In genomic region chr13:36124236-36124822, GRCh38 we compare ENCODE assay signal across 11 cellular contexts. TPM values are rescaled to one million over a fixed set of nuclear protein-coding genes. Genes with fewer than 3 reads are reported as not detected.
DNase-seq lines count a peak whose midpoint lies in the region; ATAC-seq and TF ChIP-seq lines count a peak whose summit lies in the region.
"Had no signal": no experiment of that assay in that cellular context is flagged by ENCODE, and none has a peak within 500 bp of the region (broad histone marks: within the 10 kb centered on the region; RNA-seq: fewer than 3 reads in every experiment).

No MANE protein-coding gene starts in this region.

- DNase-seq in GM03348 (ENCODE audit: low spot score) (peak; percentile 26), glomerular endothelial cell (ENCODE audit: extremely low read depth, low read depth, low spot score) (peak; percentile 52), skeletal muscle cell (ENCODE audit: low read depth) (peak; percentile 31), ascending aorta (ENCODE audit: low spot score in 2 of 2) (no peak)
- DNase-seq in activated naive CD4-positive, alpha-beta T cell treated with anti-CD3 and anti-CD28 coated beads, Interleukin-2, amount 50 U/mL, for 16 hours = no peak
- DNase-seq: activated CD4-positive, alpha-beta T cell treated with anti-CD3 and anti-CD28 coated beads, Interleukin-2, amount 10 ng/mL, durations not matched to agents 24 days and 14 days; NCI-H1694; T-helper 1 cell had no signal

- H3K4me1 ChIP-seq in ascending aorta = no peaks in the 10 kb centered on the region

- no peaks in the 10 kb centered on the region for H3K36me3 ChIP-seq in ascending aorta

- H3K27ac ChIP-seq in VCaP (peak overlapping the region; percentile 50; the same call in 1 of the 2 replicates), ascending aorta (no peak overlapping the region)

- H3K9me3 ChIP-seq in ascending aorta = no peaks in the 10 kb centered on the region

- intact Hi-C loops in ascending aorta (cut with DNase I) = no loop called here

- TF ChIP-seq CTCF in VCaP (conservative IDR thresholded peaks at IDR 0.05) (no peak), ascending aorta (IDR thresholded peaks at IDR 0.05) (no peak)

- H3K4me3 ChIP-seq in skeletal muscle cell (ENCODE audit: low read depth, low read length) (no peak overlapping the region), ascending aorta (no peak overlapping the region)

- no peaks in the 10 kb centered on the region for H3K27me3 ChIP-seq in ascending aorta

- ATAC-seq in HG03342 (IDR thresholded peaks at IDR 0.05; ENCODE audit: unreplicated experiment) = no peak
- ATAC-seq: activated T-helper 17 cell treated with anti-CD3 and anti-CD28 coated beads, Interleukin-2, amount 50 U/mL, for 72 hours had no signal

RNA-seq across cellular contexts. Expression of gene DCLK1, which starts 6.9 kb away (rescaled TPM):
- 2.2 and 3.8 TPM in 2 replicates for total RNA-seq in glomerular endothelial cell
- total RNA-seq in ascending aorta = 22.6 TPM
- total RNA-seq: activated CD4-positive, alpha-beta T cell treated with anti-CD3 and anti-CD28 coated beads, Interleukin-2, amount 10 ng/mL, durations not matched to agents 24 days and 14 days; activated T-helper 17 cell treated with anti-CD3 and anti-CD28 coated beads, Interleukin-2, amount 50 U/mL, for 72 hours had no signal

Comparison
In these comparisons a context has a peak if more than half of its experiments do, and no peak if none do; other contexts are left out.
1. DNase-seq: peak in GM03348 (single experiment), glomerular endothelial cell (single experiment) and skeletal muscle cell (single experiment); none in activated naive CD4-positive, alpha-beta T cell treated with anti-CD3 and anti-CD28 coated beads, Interleukin-2, amount 50 U/mL, for 16 hours (single experiment) and ascending aorta (0 of 2).